Comparison of ENCODE assay signal across 20 cellular contexts in the genomic region with DNA sequence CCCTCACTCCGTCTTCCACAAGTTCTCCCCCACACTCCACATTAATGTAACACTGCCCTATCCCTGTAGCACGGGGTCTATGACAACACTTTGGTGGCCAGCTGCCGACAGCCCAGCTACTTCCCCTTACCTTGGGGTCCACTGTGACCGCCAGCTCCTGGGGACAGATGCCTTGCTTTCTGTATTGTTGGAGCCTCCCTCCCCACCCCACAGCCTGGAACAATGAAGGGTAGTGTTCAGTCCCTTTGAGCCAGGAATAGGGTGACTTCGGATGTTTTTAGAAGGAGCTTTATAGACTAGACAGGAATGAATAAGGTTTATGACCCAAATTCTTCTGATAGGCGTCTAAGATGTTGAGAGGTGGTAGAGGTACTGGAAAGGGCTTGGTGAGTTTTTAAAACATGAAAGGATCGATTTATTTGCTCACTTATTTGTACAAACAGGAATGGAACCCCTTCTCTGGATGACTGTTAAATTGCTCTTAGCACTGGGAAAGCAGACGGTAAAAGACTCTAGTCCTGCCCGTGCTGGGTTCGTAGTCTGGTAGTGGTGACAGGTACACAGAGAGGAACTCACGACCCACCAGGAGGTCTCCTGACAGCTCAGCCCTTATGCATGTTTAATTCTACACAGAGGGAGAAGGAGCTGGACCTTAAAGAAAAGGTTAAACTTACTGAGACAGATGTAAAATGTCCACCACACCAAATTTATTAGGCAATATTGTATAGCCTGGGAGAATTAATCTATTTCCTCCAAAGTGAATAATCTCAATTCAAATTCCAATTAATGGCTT.
DNase-seq lines count a peak whose midpoint lies in the region; ATAC-seq lines count a peak whose summit lies in the region.
"Had no signal": no experiment of that assay in that cellular context is flagged by ENCODE, and none has a peak within 500 bp of the region (broad histone marks: within the 10 kb centered on the region; RNA-seq: fewer than 3 reads in every experiment).

No MANE protein-coding gene starts in this region.

- H3K36me3 ChIP-seq in HAP-1 (replicated peaks), result no peaks in the 10 kb centered on the region
- H3K36me3 ChIP-seq: gastroesophageal sphincter had no signal

- H3K36me3 Mint-ChIP-seq in stimulated activated memory B cell treated with anti-CD40 and anti-IgM and Interleukin-4, amounts not matched to agents 10 μg/mL and 1 μg/mL and 100 μg/mL, for 72 hours, result no peaks in the 10 kb centered on the region

- H3K9me3 Mint-ChIP-seq in stimulated activated memory B cell treated with anti-CD40 and anti-IgM and Interleukin-4, amounts not matched to agents 10 μg/mL and 1 μg/mL and 100 μg/mL, for 72 hours, result no peaks in the 10 kb centered on the region
- H3K9me3 Mint-ChIP-seq: activated B cell treated with CpG ODN at 0.5 μM for 24 hours; activated T-helper 1 cell treated with anti-CD3 and anti-CD28 coated beads, Interleukin-12 subunit alpha, Interleukin-12 subunit beta, Interleukin-2, Interleukin-4 antibody, amounts not matched to agents 30 ng/mL and 10 ng/mL and 1 ng/mL, durations not matched to agents 14 hours and 24 hours and 36 hours had no signal

- no peak overlapping the region for H3K4me3 ChIP-seq in HAP-1
- H3K4me3 ChIP-seq: gastroesophageal sphincter, lung, psoas muscle, skin epidermis had no signal

- no peak overlapping the region for H3K27ac Mint-ChIP-seq in stimulated activated memory B cell treated with anti-CD40 and anti-IgM and Interleukin-4, amounts not matched to agents 10 μg/mL and 1 μg/mL and 100 μg/mL, for 72 hours
- H3K27ac Mint-ChIP-seq: activated B cell treated with CpG ODN at 0.5 μM for 24 hours; activated T-helper 1 cell treated with anti-CD3 and anti-CD28 coated beads, Interleukin-12 subunit alpha, Interleukin-12 subunit beta, Interleukin-2, Interleukin-4 antibody, amounts not matched to agents 30 ng/mL and 10 ng/mL and 1 ng/mL, durations not matched to agents 14 hours and 24 hours and 36 hours; B cell had no signal

- in situ Hi-C loops in HAP-1 (cut with MboI; ENCODE audit: low sequenced_read_pairs), result no loop called here

- ATAC-seq in stimulated activated memory B cell treated with anti-CD40 and anti-IgM and Interleukin-4, amounts not matched to agents 10 μg/mL and 1 μg/mL and 100 μg/mL, for 72 hours, result peak; percentile 10
- ATAC-seq in HG03354 (IDR thresholded peaks at IDR 0.05; ENCODE audit: poor library complexity, severe bottlenecking, unreplicated experiment), result no peak
- ATAC-seq in GM18873 (IDR thresholded peaks at IDR 0.05; ENCODE audit: low FRiP score, unreplicated experiment), result no peak
- ATAC-seq: gastroesophageal sphincter, psoas muscle had no signal

- no peaks in the 10 kb centered on the region for H3K4me1 Mint-ChIP-seq in stimulated activated memory B cell treated with anti-CD40 and anti-IgM and Interleukin-4, amounts not matched to agents 10 μg/mL and 1 μg/mL and 100 μg/mL, for 72 hours
- H3K4me1 Mint-ChIP-seq: activated B cell treated with CpG ODN at 0.5 μM for 24 hours, B cell had no signal

- H3K4me3 Mint-ChIP-seq in stimulated activated memory B cell treated with anti-CD40 and anti-IgM and Interleukin-4, amounts not matched to agents 10 μg/mL and 1 μg/mL and 100 μg/mL, for 72 hours, result no peak overlapping the region
- H3K4me3 Mint-ChIP-seq: activated B cell treated with CpG ODN at 0.5 μM for 24 hours; activated T-helper 1 cell treated with anti-CD3 and anti-CD28 coated beads, Interleukin-12 subunit alpha, Interleukin-12 subunit beta, Interleukin-2, Interleukin-4 antibody, amounts not matched to agents 30 ng/mL and 10 ng/mL and 1 ng/mL, durations not matched to agents 14 hours and 24 hours and 36 hours; B cell had no signal

- H3K27me3 Mint-ChIP-seq in stimulated activated memory B cell treated with anti-CD40 and anti-IgM and Interleukin-4, amounts not matched to agents 10 μg/mL and 1 μg/mL and 100 μg/mL, for 72 hours, result no peaks in the 10 kb centered on the region
- H3K27me3 Mint-ChIP-seq: activated B cell treated with CpG ODN at 0.5 μM for 24 hours, B cell had no signal

- no peaks in the 10 kb centered on the region for H3K9me3 ChIP-seq in HAP-1
- H3K9me3 ChIP-seq: gastroesophageal sphincter, psoas muscle had no signal

- no peaks in the 10 kb centered on the region for H3K4me1 ChIP-seq in HAP-1
- H3K4me1 ChIP-seq: gastroesophageal sphincter, psoas muscle had no signal

- DNase-seq in NCI-H1092 treated with DMSO at 0.1 percent for 48 hours (lab: John Stamatoyannopoulos, UW) (peak; percentile 60), NCI-H1092 (lab: John Stamatoyannopoulos, UW) (no peak), SK-N-DZ (ENCODE audit: low spot score) (peak; percentile 93), left kidney (ENCODE audit: low read depth, low spot score) (peak; percentile 60), HAP-1 (ENCODE audit: low spot score in 2 of 2) (no peak)
- DNase-seq: activated B cell treated with CpG ODN at 0.5 μM for 24 hours; activated naive CD4-positive, alpha-beta T cell treated with anti-CD3 and anti-CD28 coated beads, Interleukin-2, amount 50 U/mL, for 16 hours; NCI-H1436; NCI-H2171; NCI-H82; psoas muscle; stimulated activated CD4-positive, alpha-beta T cell treated with anti-CD3 and anti-CD28 coated beads, Interleukin-1b, Interleukin-23, amount 100 ng/mL, for 48 hours had no signal

- H3K27me3 ChIP-seq in HAP-1 (ENCODE audit: low read depth), result no peaks in the 10 kb centered on the region
- H3K27me3 ChIP-seq: gastroesophageal sphincter had no signal

Comparison
In these comparisons a context has a peak if more than half of its experiments do, and no peak if none do; other contexts are left out.
1. DNase-seq: peak in NCI-H1092 treated with DMSO at 0.1 percent for 48 hours (single experiment), SK-N-DZ (single experiment) and left kidney (single experiment); none in NCI-H1092 (single experiment) and HAP-1 (0 of 2).